In genomic region chr15:66459818-66460615, GRCh38 we compare ENCODE assay signal across 11 cellular contexts. TPM values are rescaled to one million over a fixed set of nuclear protein-coding genes. Genes with fewer than 3 reads are reported as not detected.
DNase-seq lines count a peak whose midpoint lies in the region; ATAC-seq and TF ChIP-seq lines count a peak whose summit lies in the region.
"Had no signal": no experiment of that assay in that cellular context is flagged by ENCODE, and none has a peak within 500 bp of the region (broad histone marks: within the 10 kb centered on the region; RNA-seq: fewer than 3 reads in every experiment).

No MANE protein-coding gene starts in this region.

- intact Hi-C loops in activated CD4-positive, alpha-beta T cell treated with anti-CD3 and anti-CD28 coated beads, Interleukin-2, amount 10 ng/mL, durations not matched to agents 24 days and 14 days (cut with micrococcal nuclease) = no loop called here

- no peak overlapping the region for H3K4me3 ChIP-seq in choroid plexus epithelial cell (ENCODE audit: low read depth, low read length)

- H3K4me3 Mint-ChIP-seq in activated CD4-positive, alpha-beta T cell treated with anti-CD3 and anti-CD28 coated beads, Interleukin-2, amount 10 ng/mL, durations not matched to agents 24 days and 14 days = no peak overlapping the region
- H3K4me3 Mint-ChIP-seq: naive B cell had no signal

- peaks cover 46% of the 10 kb centered on the region for H3K36me3 Mint-ChIP-seq in activated CD4-positive, alpha-beta T cell treated with anti-CD3 and anti-CD28 coated beads, Interleukin-2, amount 10 ng/mL, durations not matched to agents 24 days and 14 days (ENCODE audit: low read depth)

- DNase-seq in activated CD4-positive, alpha-beta T cell treated with anti-CD3 and anti-CD28 coated beads, Interleukin-2, amount 10 ng/mL, durations not matched to agents 24 days and 14 days = no peak
- DNase-seq in activated CD4-positive, alpha-beta T cell treated with anti-CD3 and anti-CD28 coated beads for 4 hours = no peak
- DNase-seq in NCI-H226 (peak; percentile 81), choroid plexus epithelial cell (ENCODE audit: low read depth) (peak; percentile 31), non-pigmented ciliary epithelial cell (ENCODE audit: low read depth) (peak; percentile 19), RKO (ENCODE audit: low spot score) (no peak)
- DNase-seq: activated naive CD4-positive, alpha-beta T cell; naive B cell; NCI-H1105 had no signal

- H3K4me1 Mint-ChIP-seq in activated CD4-positive, alpha-beta T cell treated with anti-CD3 and anti-CD28 coated beads, Interleukin-2, amount 10 ng/mL, durations not matched to agents 24 days and 14 days = peaks cover 7% of the 10 kb centered on the region

- no peaks in the 10 kb centered on the region for H3K9me3 Mint-ChIP-seq in activated CD4-positive, alpha-beta T cell treated with anti-CD3 and anti-CD28 coated beads, Interleukin-2, amount 10 ng/mL, durations not matched to agents 24 days and 14 days
- H3K9me3 Mint-ChIP-seq: naive B cell had no signal

- peak overlapping the region; percentile 37 for H3K27ac Mint-ChIP-seq in activated CD4-positive, alpha-beta T cell treated with anti-CD3 and anti-CD28 coated beads, Interleukin-2, amount 10 ng/mL, durations not matched to agents 24 days and 14 days

- ATAC-seq in HG02623 (IDR thresholded peaks at IDR 0.05; ENCODE audit: unreplicated experiment) (no peak), HG03439 (IDR thresholded peaks at IDR 0.05; ENCODE audit: unreplicated experiment) (no peak)

- H3K27me3 Mint-ChIP-seq in activated CD4-positive, alpha-beta T cell treated with anti-CD3 and anti-CD28 coated beads, Interleukin-2, amount 10 ng/mL, durations not matched to agents 24 days and 14 days = no peaks in the 10 kb centered on the region
- H3K27me3 Mint-ChIP-seq: naive B cell had no signal

- no peak for TF ChIP-seq CTCF in choroid plexus epithelial cell (conservative IDR thresholded peaks at IDR 0.05; ENCODE audit: low read depth, low read length)

RNA-seq across cellular contexts. Expression of gene SNAPC5, which starts 37.5 kb away (rescaled TPM):
- 33.5 and 33.9 TPM in 2 replicates for total RNA-seq in activated CD4-positive, alpha-beta T cell treated with anti-CD3 and anti-CD28 coated beads, Interleukin-2, amount 10 ng/mL, durations not matched to agents 24 days and 14 days

RNA-seq across cellular contexts. Expression of gene RPL4, which starts 44.6 kb away (rescaled TPM):
- 3,393 and 3,435 TPM in 2 replicates for total RNA-seq in activated CD4-positive, alpha-beta T cell treated with anti-CD3 and anti-CD28 coated beads, Interleukin-2, amount 10 ng/mL, durations not matched to agents 24 days and 14 days

RNA-seq across cellular contexts. Expression of gene ZWILCH, which starts 45.1 kb away (rescaled TPM):
- 37.1 and 41.1 TPM in 2 replicates for total RNA-seq in activated CD4-positive, alpha-beta T cell treated with anti-CD3 and anti-CD28 coated beads, Interleukin-2, amount 10 ng/mL, durations not matched to agents 24 days and 14 days

Comparison
In these comparisons a context has a peak if more than half of its experiments do, and no peak if none do; other contexts are left out.
1. DNase-seq: peak in NCI-H226 (single experiment), choroid plexus epithelial cell (single experiment) and non-pigmented ciliary epithelial cell (single experiment); none in activated CD4-positive, alpha-beta T cell treated with anti-CD3 and anti-CD28 coated beads, Interleukin-2, amount 10 ng/mL, durations not matched to agents 24 days and 14 days (single experiment), activated CD4-positive, alpha-beta T cell treated with anti-CD3 and anti-CD28 coated beads for 4 hours (0 of 2) and RKO (single experiment).